1 cellular context compared by ENCODE assay signal in genomic region chr12:124010687-124011086, GRCh38.
A peak's percentile ranks its signal among the peaks of the same experiment; 100 is the strongest.
TF ChIP-seq lines count a peak whose summit lies in the region.

No MANE protein-coding gene starts in this region.

TF ChIP-seq in H1, 55 proteins besides CTCF, POLR2A, EP300 and RAD21:
- TF ChIP-seq KDM1A (IDR thresholded peaks at IDR 0.05; ENCODE audit: borderline replicate concordance, low read length), result peak; percentile 68; the same call in 1 of the 2 replicates
- no peak for TF ChIP-seq RFX5 (IDR thresholded peaks at IDR 0.05; ENCODE audit: borderline replicate concordance, low read depth, low read length)
